In the genomic region with DNA sequence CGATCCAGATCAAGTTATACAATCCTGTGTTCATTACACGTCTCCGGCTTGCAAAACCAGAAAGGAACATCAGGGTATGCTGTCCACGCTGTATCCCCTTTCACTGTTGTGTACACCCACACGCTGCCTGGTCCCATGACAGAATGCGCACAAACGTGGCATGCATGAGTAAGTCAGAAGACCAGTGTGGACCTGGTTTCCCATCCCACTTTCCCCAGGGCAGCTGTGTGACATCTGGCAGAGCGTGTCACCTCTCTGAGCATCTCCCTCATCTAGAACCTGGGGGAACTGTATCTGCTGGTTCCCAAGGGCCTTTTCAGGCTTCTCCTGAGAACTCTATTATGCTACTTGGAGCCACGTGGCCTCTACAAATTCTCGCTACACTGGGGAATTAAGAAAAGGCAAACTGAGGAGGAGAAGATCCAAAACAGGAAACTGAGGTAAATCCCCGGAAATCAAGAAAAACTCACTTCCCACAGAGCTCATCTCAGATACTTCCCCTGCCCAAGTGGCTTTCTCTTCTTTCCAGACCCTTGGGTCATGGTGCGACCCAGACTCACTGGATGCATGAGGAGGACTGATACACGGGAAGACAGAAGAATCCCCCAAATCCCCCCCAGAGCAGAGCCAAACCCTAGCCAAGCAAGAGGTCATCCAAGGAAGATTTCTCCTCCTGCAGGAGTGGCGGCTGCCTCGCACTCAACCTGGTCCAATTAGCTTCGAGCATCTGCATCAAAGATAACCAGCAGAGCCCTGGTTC, we compare ENCODE assay signal across 15 cellular contexts.
DNase-seq lines count a peak whose midpoint lies in the region; ATAC-seq and TF ChIP-seq lines count a peak whose summit lies in the region.
"Had no signal": no experiment of that assay in that cellular context is flagged by ENCODE, and none has a peak within 500 bp of the region (broad histone marks: within the 10 kb centered on the region; RNA-seq: fewer than 3 reads in every experiment).

No MANE protein-coding gene starts in this region.

- H3K36me3 Mint-ChIP-seq in IgD-negative memory B cell, result no peaks in the 10 kb centered on the region

- POLR2A ChIA-PET in SK-N-SH (lab: Yijun Ruan, JAX), result no interaction called here

- H3K4me3 ChIP-seq in right cardiac atrium (ENCODE audit: low read length) (no peak overlapping the region), SK-N-SH (ENCODE audit: low read depth in 2 of 2, low read length in 1 of 2) (no peak overlapping the region)
- H3K4me3 ChIP-seq: pancreas, stomach had no signal

- H3F3A ChIP-seq in SK-N-SH (replicated peaks; ENCODE audit: insufficient read depth), result no peaks in the 10 kb centered on the region

- H3K27me3 Mint-ChIP-seq in IgD-negative memory B cell, result peaks cover 8% of the 10 kb centered on the region
- H3K27me3 Mint-ChIP-seq: activated CD8-positive, alpha-beta T cell treated with anti-CD3 and anti-CD28 coated beads for 36 hours had no signal

- H3K9me2 ChIP-seq in SK-N-SH, result no peaks in the 10 kb centered on the region

- ATAC-seq in GM19438 (IDR thresholded peaks at IDR 0.05; ENCODE audit: low read depth, unreplicated experiment), result peak; percentile 8
- no peak for ATAC-seq in right cardiac atrium
- ATAC-seq: activated CD8-positive, alpha-beta T cell treated with anti-CD3 and anti-CD28 coated beads for 36 hours had no signal

- peak overlapping the region; percentile 69 to 90 (median 81) for H3K27ac Mint-ChIP-seq in IgD-negative memory B cell
- H3K27ac Mint-ChIP-seq: activated CD8-positive, alpha-beta T cell treated with anti-CD3 and anti-CD28 coated beads for 36 hours had no signal

- peak overlapping the region; percentile 25 to 75 (median 41) for H3K4me3 Mint-ChIP-seq in IgD-negative memory B cell
- H3K4me3 Mint-ChIP-seq: activated CD8-positive, alpha-beta T cell treated with anti-CD3 and anti-CD28 coated beads for 36 hours had no signal

- no peak for TF ChIP-seq CTCF in SK-N-SH (IDR thresholded peaks at IDR 0.05)

- H3K9me3 Mint-ChIP-seq in IgD-negative memory B cell, result peaks cover 0 to 1% (median 0%) of the 10 kb centered on the region in 3 donors
- H3K9me3 Mint-ChIP-seq: activated CD8-positive, alpha-beta T cell treated with anti-CD3 and anti-CD28 coated beads for 36 hours had no signal

- H4K20me1 ChIP-seq in SK-N-SH (ENCODE audit: insufficient read depth), result no peaks in the 10 kb centered on the region

- no peak overlapping the region for H2AFZ ChIP-seq in SK-N-SH (ENCODE audit: low read depth)

- peak in 1 of 3 donors; percentile 65 for DNase-seq in right cardiac atrium
- DNase-seq in NCI-H1436 (lab: John Stamatoyannopoulos, UW), result no peak
- DNase-seq in SK-N-SH, result no peak
- no peak for DNase-seq in C1 segment of cervical spinal cord (lab: John Stamatoyannopoulos, UW)
- DNase-seq: activated naive CD4-positive, alpha-beta T cell; cerebellar nuclear complex; Kasumi-1; kidney glomerular epithelial cell; pancreas; stimulated activated CD4-positive, alpha-beta T cell treated with anti-CD3 and anti-CD28 coated beads, Interleukin-4, amount 100 ng/mL, for 4 hours; stomach had no signal

- peak overlapping the region; percentile 40 for H3K27ac ChIP-seq in right cardiac atrium (ENCODE audit: low read length)
- H3K27ac ChIP-seq in temporal lobe (ENCODE audit: low read depth, low read length), result peak overlapping the region; percentile 59
- H3K27ac ChIP-seq in SK-N-SH (ENCODE audit: low read depth in 2 of 2, low read length in 1 of 2), result no peak overlapping the region
- H3K27ac ChIP-seq: pancreas had no signal

- WGBS in right cardiac atrium, result 71% methylated on average over 16 of the region's 16 CpGs
- 30% methylated on average over 15 of the region's 16 CpGs for WGBS in SK-N-SH (ENCODE audit: low lambda C conversion rate)

- peaks cover 28% of the 10 kb centered on the region for H3K4me1 ChIP-seq in right cardiac atrium (ENCODE audit: control insufficient read depth, insufficient read depth, low read length)
- peaks cover 0 to 14% of the 10 kb centered on the region in 2 experiments; a peak in 1 of 4 replicates for H3K4me1 ChIP-seq in SK-N-SH (ENCODE audit: control insufficient read depth in 1 of 2, insufficient read depth in 2 of 2, low read depth in 1 of 2, low read length in 1 of 2)
- H3K4me1 ChIP-seq: pancreas had no signal

- no peaks in the 10 kb centered on the region for H3K36me3 ChIP-seq in SK-N-SH (replicated peaks in 1 of 2; ENCODE audit: control insufficient read depth in 1 of 2, insufficient read depth in 2 of 2, low read length in 1 of 2)
- H3K36me3 ChIP-seq: pancreas, stomach had no signal

- CTCF ChIA-PET in SK-N-SH (lab: Yijun Ruan, JAX), result no interaction called here

- H3K9me3 ChIP-seq in right cardiac atrium (ENCODE audit: control insufficient read depth, low read length) (no peaks in the 10 kb centered on the region), SK-N-SH (no peaks in the 10 kb centered on the region)
- H3K9me3 ChIP-seq: pancreas, stomach had no signal

- intact Hi-C loops in right cardiac atrium (cut with DNase I), result no loop called here

- no peaks in the 10 kb centered on the region for H3K79me2 ChIP-seq in SK-N-SH (ENCODE audit: insufficient read depth)

- H3K4me2 ChIP-seq in SK-N-SH, result no peak overlapping the region

- H3K27me3 ChIP-seq in right cardiac atrium (ENCODE audit: control insufficient read depth, insufficient read depth) (no peaks in the 10 kb centered on the region), SK-N-SH (ENCODE audit: insufficient read depth) (no peaks in the 10 kb centered on the region)
- H3K27me3 ChIP-seq: pancreas, stomach had no signal

- H3K4me1 Mint-ChIP-seq in IgD-negative memory B cell, result peaks cover 27 to 35% (median 30%) of the 10 kb centered on the region in 3 donors

- H3K9ac ChIP-seq in SK-N-SH, result no peak overlapping the region

- TF ChIP-seq RAD21 in SK-N-SH (IDR thresholded peaks at IDR 0.05; ENCODE audit: low read length), result no peak

- no peak for TF ChIP-seq EP300 in SK-N-SH (IDR thresholded peaks at IDR 0.05; ENCODE audit: borderline replicate concordance in 1 of 2, low read depth in 1 of 2, low read length in 1 of 2)

TF ChIP-seq in SK-N-SH, 30 proteins besides CTCF, POLR2A, EP300 and RAD21 (continues in another document):
- TF ChIP-seq JUND (IDR thresholded peaks at IDR 0.05), result no peak
- no peak for TF ChIP-seq MEF2A (IDR thresholded peaks at IDR 0.05; ENCODE audit: borderline replicate concordance, low read depth)
- no peak for TF ChIP-seq RFX5 (IDR thresholded peaks at IDR 0.05; ENCODE audit: low read length)
- no peak for TF ChIP-seq MXI1 (IDR thresholded peaks at IDR 0.05; ENCODE audit: low read depth, low read length)
- TF ChIP-seq, protein P1, sequence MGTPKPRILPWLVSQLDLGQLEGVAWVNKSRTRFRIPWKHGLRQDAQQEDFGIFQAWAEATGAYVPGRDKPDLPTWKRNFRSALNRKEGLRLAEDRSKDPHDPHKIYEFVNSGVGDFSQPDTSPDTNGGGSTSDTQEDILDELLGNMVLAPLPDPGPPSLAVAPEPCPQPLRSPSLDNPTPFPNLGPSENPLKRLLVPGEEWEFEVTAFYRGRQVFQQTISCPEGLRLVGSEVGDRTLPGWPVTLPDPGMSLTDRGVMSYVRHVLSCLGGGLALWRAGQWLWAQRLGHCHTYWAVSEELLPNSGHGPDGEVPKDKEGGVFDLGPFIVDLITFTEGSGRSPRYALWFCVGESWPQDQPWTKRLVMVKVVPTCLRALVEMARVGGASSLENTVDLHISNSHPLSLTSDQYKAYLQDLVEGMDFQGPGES (IDR thresholded peaks at IDR 0.05; ENCODE audit: low read depth, low read length), result no peak
- no peak for TF ChIP-seq EZH2phosphoT487 (IDR thresholded peaks at IDR 0.05; ENCODE audit: borderline replicate concordance, low read depth)
- TF ChIP-seq, protein P2, sequence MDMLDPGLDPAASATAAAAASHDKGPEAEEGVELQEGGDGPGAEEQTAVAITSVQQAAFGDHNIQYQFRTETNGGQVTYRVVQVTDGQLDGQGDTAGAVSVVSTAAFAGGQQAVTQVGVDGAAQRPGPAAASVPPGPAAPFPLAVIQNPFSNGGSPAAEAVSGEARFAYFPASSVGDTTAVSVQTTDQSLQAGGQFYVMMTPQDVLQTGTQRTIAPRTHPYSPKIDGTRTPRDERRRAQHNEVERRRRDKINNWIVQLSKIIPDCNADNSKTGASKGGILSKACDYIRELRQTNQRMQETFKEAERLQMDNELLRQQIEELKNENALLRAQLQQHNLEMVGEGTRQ (IDR thresholded peaks at IDR 0.05; ENCODE audit: borderline replicate concordance, low read depth, low read length), result no peak
- no peak for TF ChIP-seq TCF12 (IDR thresholded peaks at IDR 0.05)
- TF ChIP-seq, protein P3, sequence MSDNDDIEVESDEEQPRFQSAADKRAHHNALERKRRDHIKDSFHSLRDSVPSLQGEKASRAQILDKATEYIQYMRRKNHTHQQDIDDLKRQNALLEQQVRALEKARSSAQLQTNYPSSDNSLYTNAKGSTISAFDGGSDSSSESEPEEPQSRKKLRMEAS (IDR thresholded peaks at IDR 0.05; ENCODE audit: low read depth), result no peak
- TF ChIP-seq CHD2 (IDR thresholded peaks at IDR 0.05; ENCODE audit: low read length, partially characterized antibody), result no peak
- no peak for TF ChIP-seq ELF1 (IDR thresholded peaks at IDR 0.05)
- TF ChIP-seq YY1 (IDR thresholded peaks at IDR 0.05; ENCODE audit: low read depth), result no peak
- TF ChIP-seq, protein P4, sequence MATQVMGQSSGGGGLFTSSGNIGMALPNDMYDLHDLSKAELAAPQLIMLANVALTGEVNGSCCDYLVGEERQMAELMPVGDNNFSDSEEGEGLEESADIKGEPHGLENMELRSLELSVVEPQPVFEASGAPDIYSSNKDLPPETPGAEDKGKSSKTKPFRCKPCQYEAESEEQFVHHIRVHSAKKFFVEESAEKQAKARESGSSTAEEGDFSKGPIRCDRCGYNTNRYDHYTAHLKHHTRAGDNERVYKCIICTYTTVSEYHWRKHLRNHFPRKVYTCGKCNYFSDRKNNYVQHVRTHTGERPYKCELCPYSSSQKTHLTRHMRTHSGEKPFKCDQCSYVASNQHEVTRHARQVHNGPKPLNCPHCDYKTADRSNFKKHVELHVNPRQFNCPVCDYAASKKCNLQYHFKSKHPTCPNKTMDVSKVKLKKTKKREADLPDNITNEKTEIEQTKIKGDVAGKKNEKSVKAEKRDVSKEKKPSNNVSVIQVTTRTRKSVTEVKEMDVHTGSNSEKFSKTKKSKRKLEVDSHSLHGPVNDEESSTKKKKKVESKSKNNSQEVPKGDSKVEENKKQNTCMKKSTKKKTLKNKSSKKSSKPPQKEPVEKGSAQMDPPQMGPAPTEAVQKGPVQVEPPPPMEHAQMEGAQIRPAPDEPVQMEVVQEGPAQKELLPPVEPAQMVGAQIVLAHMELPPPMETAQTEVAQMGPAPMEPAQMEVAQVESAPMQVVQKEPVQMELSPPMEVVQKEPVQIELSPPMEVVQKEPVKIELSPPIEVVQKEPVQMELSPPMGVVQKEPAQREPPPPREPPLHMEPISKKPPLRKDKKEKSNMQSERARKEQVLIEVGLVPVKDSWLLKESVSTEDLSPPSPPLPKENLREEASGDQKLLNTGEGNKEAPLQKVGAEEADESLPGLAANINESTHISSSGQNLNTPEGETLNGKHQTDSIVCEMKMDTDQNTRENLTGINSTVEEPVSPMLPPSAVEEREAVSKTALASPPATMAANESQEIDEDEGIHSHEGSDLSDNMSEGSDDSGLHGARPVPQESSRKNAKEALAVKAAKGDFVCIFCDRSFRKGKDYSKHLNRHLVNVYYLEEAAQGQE (IDR thresholded peaks at IDR 0.05; ENCODE audit: low read depth, low read length), result no peak

Comparison
In these comparisons a context has a peak if more than half of its experiments do, and no peak if none do; other contexts are left out.
1. H3K27ac ChIP-seq: peak in right cardiac atrium (single experiment) and temporal lobe (single experiment); none in SK-N-SH (0 of 2).